Comparison of ENCODE assay signal across 8 cellular contexts in genomic region chr10:12068467-12069269, GRCh38. TPM values are rescaled to one million over a fixed set of nuclear protein-coding genes. Genes with fewer than 3 reads are reported as not detected.
DNase-seq lines count a peak whose midpoint lies in the region; ATAC-seq and TF ChIP-seq lines count a peak whose summit lies in the region.

TSS of gene DHTKD1 (plus strand) at chr10:12068954. CDS start at chr10:12069034, 80 bp downstream.

- H3K9me3 Mint-ChIP-seq in activated T-cell treated with anti-CD3 and anti-CD28 coated beads, Interleukin-2, amount 50 U/mL, for 24 hours: no peaks in the 10 kb centered on the region

- peak within 1 kb of the TSS; percentile 92 for H3K27ac Mint-ChIP-seq in activated T-cell treated with anti-CD3 and anti-CD28 coated beads, Interleukin-2, amount 50 U/mL, for 24 hours

- DNase-seq in DMS53 treated with DMSO at 0.1 percent for 48 hours (lab: John Stamatoyannopoulos, UW; ENCODE audit: unreplicated experiment) (peak; percentile 98), PC-9 (peak; percentile 88 to 98), erythroblast (lab: John Stamatoyannopoulos, UW) (peak; percentile 98 to 99)
- peak; percentile 97 for DNase-seq in Jurkat, Clone E6-1 (ENCODE audit: low read depth, low spot score)
- peak; percentile 100 for DNase-seq in activated T-cell treated with anti-CD3 and anti-CD28 coated beads, Interleukin-2, amount 50 U/mL, for 24 hours
- peak; percentile 98 for DNase-seq in stimulated activated CD8-positive, alpha-beta memory T cell treated with anti-CD3 and anti-CD28 coated beads, Interleukin-7, amount 100 ng/mL, for 1 hour (ENCODE audit: low read depth in 2 of 2)

- H4K20me1 ChIP-seq in PC-9 (ENCODE audit: insufficient read depth): no peaks in the 10 kb centered on the region

- CTCF ChIA-PET in PC-9 (lab: Charles Lee): interaction anchor here (0.6 kb wide), 1 partner anchor 213 kb away, joined by 6 read pairs; no protein-coding TSS in a partner anchor

- no peaks in the 10 kb centered on the region for H3K36me3 ChIP-seq in PC-9 (ENCODE audit: low read depth)
- H3K36me3 ChIP-seq in mucosa of stomach (ENCODE audit: control insufficient read depth, insufficient read depth, low read length): no peaks in the 10 kb centered on the region

- POLR2A ChIA-PET in PC-9 (lab: Charles Lee; ENCODE audit: unreplicated experiment): interaction anchor here (0.6 to 0.9 kb wide), 5 partner anchors 26 to 282 kb away, joined by 3 to 8 read pairs (median 7); partner anchors contain the start of gene UPF2

- BruUV-seq in PC-9 (replicated peaks; lab: Mats Ljungman, UMichigan): no TSS peak

- peaks cover 24% of the 10 kb centered on the region; the same call in 1 of the 2 replicates for H3K79me2 ChIP-seq in PC-9 (ENCODE audit: low read depth)

- H3K9me3 ChIP-seq in PC-9 (ENCODE audit: insufficient read depth, low read depth): no peaks in the 10 kb centered on the region
- no peaks in the 10 kb centered on the region for H3K9me3 ChIP-seq in mucosa of stomach (ENCODE audit: control insufficient read depth, low read length)

- H3K9me2 ChIP-seq in PC-9 (ENCODE audit: insufficient read depth): no peaks in the 10 kb centered on the region

- peak within 1 kb of the TSS; percentile 90 for H3K9ac ChIP-seq in mucosa of stomach (ENCODE audit: low read length)

- H3K27me3 ChIP-seq in PC-9 (ENCODE audit: insufficient read depth, low read depth) (no peaks in the 10 kb centered on the region), mucosa of stomach (ENCODE audit: control insufficient read depth, insufficient read depth, low read length) (no peaks in the 10 kb centered on the region)

- H3K4me2 ChIP-seq in PC-9: peak within 1 kb of the TSS; percentile 69

- TF ChIP-seq POLR2A in erythroblast (IDR thresholded peaks at IDR 0.05; ENCODE audit: low read length): peak; percentile 78

- peak; percentile 98 for ATAC-seq in GM21619 (IDR thresholded peaks at IDR 0.05; ENCODE audit: unreplicated experiment)

- H3K36me3 Mint-ChIP-seq in activated T-cell treated with anti-CD3 and anti-CD28 coated beads, Interleukin-2, amount 50 U/mL, for 24 hours (ENCODE audit: low read depth): peaks cover 3% of the 10 kb centered on the region

- H3F3A ChIP-seq in PC-9 (ENCODE audit: insufficient read depth, low read depth): peaks cover 8% of the 10 kb centered on the region; the same call in 1 of the 2 replicates

- H2AFZ ChIP-seq in PC-9: peak within 1 kb of the TSS; percentile 77

- no peak; the same call in 1 of the 2 replicates for TF ChIP-seq CTCF in PC-9 (conservative IDR thresholded peaks at IDR 0.05)

- peaks cover 25% of the 10 kb centered on the region for H3K4me1 Mint-ChIP-seq in activated T-cell treated with anti-CD3 and anti-CD28 coated beads, Interleukin-2, amount 50 U/mL, for 24 hours (ENCODE audit: low read depth)

- H3K4me1 ChIP-seq in PC-9 (replicated peaks; ENCODE audit: insufficient read depth): no peaks in the 10 kb centered on the region
- peaks cover 12% of the 10 kb centered on the region for H3K4me1 ChIP-seq in mucosa of stomach (ENCODE audit: control insufficient read depth, insufficient read depth, low read length)

- peak within 1 kb of the TSS; percentile 90 for H3K4me3 ChIP-seq in Jurkat, Clone E6-1 (ENCODE audit: low read length)
- H3K4me3 ChIP-seq in PC-9: peak within 1 kb of the TSS; percentile 83
- peak within 1 kb of the TSS; percentile 84 for H3K4me3 ChIP-seq in mucosa of stomach (ENCODE audit: low read length)

- intact Hi-C loops in PC-9 (cut with micrococcal nuclease; ENCODE audit: unreplicated experiment): loop anchor here (1.0 to 5.0 kb wide), 2 partner anchors 25 to 59 kb away; partner anchors contain the start of gene SEC61A2

- H3K27me3 Mint-ChIP-seq in activated T-cell treated with anti-CD3 and anti-CD28 coated beads, Interleukin-2, amount 50 U/mL, for 24 hours: no peaks in the 10 kb centered on the region

- H3K27ac ChIP-seq in PC-9: peak within 1 kb of the TSS; percentile 10; the same call in 1 of the 2 replicates

- peak within 1 kb of the TSS; percentile 85 for H3K4me3 Mint-ChIP-seq in activated T-cell treated with anti-CD3 and anti-CD28 coated beads, Interleukin-2, amount 50 U/mL, for 24 hours

RNA-seq across cellular contexts. Expression of gene DHTKD1, which starts in this region (rescaled TPM):
- 24.2 TPM for polyA plus RNA-seq in Jurkat, Clone E6-1 (2012; ENCODE audit: insufficient read depth, insufficient read length)
- 41.1 and 43.8 TPM in 2 replicates for total RNA-seq in PC-9 (2021)

Comparison
In these comparisons a context has a peak if more than half of its experiments do, and no peak if none do; other contexts are left out.
1. Peak in every context shown above with its lines: DNase-seq, ATAC-seq, H3K4me3 ChIP-seq and H3K27ac ChIP-seq.